18 cellular contexts compared by ENCODE assay signal in the genomic region with DNA sequence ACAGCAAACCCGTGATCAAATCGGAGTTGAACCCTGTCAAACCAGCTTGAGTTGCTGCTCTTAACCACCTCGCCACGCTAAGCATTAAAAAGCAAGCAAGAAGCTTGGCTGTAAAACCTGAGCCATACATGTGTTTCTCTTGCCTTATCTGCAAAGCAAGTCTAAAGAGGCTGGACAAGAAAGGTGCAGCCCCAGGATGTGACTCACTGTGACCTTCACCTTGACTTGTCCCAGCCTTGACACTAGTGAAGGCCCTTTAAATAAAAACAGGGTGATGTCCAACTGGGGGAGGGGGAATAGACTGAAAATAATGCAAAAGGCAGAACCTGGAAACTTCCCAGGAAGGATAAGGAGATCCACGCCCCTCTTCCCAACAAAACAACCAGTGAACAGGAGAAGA.
"Had no signal": no experiment of that assay in that cellular context is flagged by ENCODE, and none has a peak within 500 bp of the region (broad histone marks: within the 10 kb centered on the region; RNA-seq: fewer than 3 reads in every experiment).

No MANE protein-coding gene starts in this region.

- H3K27me3 Mint-ChIP-seq: activated naive CD4-positive, alpha-beta T cell treated with anti-CD3 and anti-CD28 coated beads, Interleukin-2, amount 50 U/mL, for 24 hours had no signal

- H3K9me3 ChIP-seq: MG63 had no signal

- H3K27ac ChIP-seq: KMS-11, PC-9 had no signal

- H3K27me3 ChIP-seq: MG63 had no signal

- DNase-seq: activated CD4-positive, alpha-beta T cell treated with anti-CD3 and anti-CD28 coated beads for 4 hours; activated naive CD4-positive, alpha-beta T cell; activated T-cell treated with anti-CD3 and anti-CD28 coated beads for 4 hours; activated T-cell treated with anti-CD3 and anti-CD28 coated beads, Interleukin-2, amount 50 U/mL, for 48 hours; aorta; central memory CD4-positive, alpha-beta T cell; MG63; MV-4-11; NCI-H1092 treated with DMSO at 0.1 percent for 48 hours; NCI-H1436; NCI-H1694 treated with DMSO at 0.1 percent for 48 hours; NCI-H2029 treated with DMSO at 0.1 percent for 48 hours; NCI-H524; PC-9; SHP77 treated with DMSO at 0.1 percent for 48 hours had no signal

- H3K4me3 ChIP-seq: MG63, PC-9 had no signal

- H3K27ac Mint-ChIP-seq: activated naive CD4-positive, alpha-beta T cell treated with anti-CD3 and anti-CD28 coated beads, Interleukin-2, amount 50 U/mL, for 24 hours; T-helper 1 cell treated with Interleukin-12 subunit alpha and Interleukin-12 subunit beta and Interleukin-4 antibody, amounts not matched to agents 30 μg/mL and 1 μg/mL, for 36 hours had no signal

- H3K36me3 ChIP-seq: MG63 had no signal

- H3K4me3 Mint-ChIP-seq: activated naive CD4-positive, alpha-beta T cell treated with anti-CD3 and anti-CD28 coated beads, Interleukin-2, amount 50 U/mL, for 24 hours; T-helper 1 cell treated with Interleukin-12 subunit alpha and Interleukin-12 subunit beta and Interleukin-4 antibody, amounts not matched to agents 30 μg/mL and 1 μg/mL, for 36 hours had no signal
